In genomic region chrX:133575501-133575900, GRCh38 we compare ENCODE assay signal across 24 cellular contexts.
"Had no signal": no experiment of that assay in that cellular context is flagged by ENCODE, and none has a peak within 500 bp of the region (broad histone marks: within the 10 kb centered on the region; RNA-seq: fewer than 3 reads in every experiment).

No MANE protein-coding gene starts in this region.

- H3K27ac Mint-ChIP-seq: dendritic cell treated with granulocyte-macrophage colony-stimulating factor and Interleukin-4, amounts not matched to agents 40 ng/mL and 50 ng/mL, for 4 days; effector memory CD8-positive, alpha-beta T cell; endodermal cell; immature natural killer cell; memory B cell had no signal

- H3K4me1 ChIP-seq: colonic mucosa, esophagus muscularis mucosa, foreskin keratinocyte, gastroesophageal sphincter, heart left ventricle, left lung had no signal

- H2AFZ ChIP-seq: hepatocyte had no signal

- H3K4me3 ChIP-seq: colonic mucosa, esophagus muscularis mucosa, gastroesophageal sphincter, heart left ventricle, hepatocyte, left lung, lung had no signal

- H3K4me3 Mint-ChIP-seq: dendritic cell treated with granulocyte-macrophage colony-stimulating factor and Interleukin-4, amounts not matched to agents 40 ng/mL and 50 ng/mL, for 4 days; effector memory CD8-positive, alpha-beta T cell; endodermal cell; immature natural killer cell; memory B cell had no signal

- H3K4me1 Mint-ChIP-seq: immature natural killer cell, memory B cell had no signal

- H3K4me2 ChIP-seq: hepatocyte had no signal

- H3K27ac ChIP-seq: colonic mucosa, esophagus muscularis mucosa, foreskin keratinocyte, gastroesophageal sphincter, heart left ventricle, hepatocyte, left lung had no signal

- H3K27me3 ChIP-seq: colonic mucosa, esophagus muscularis mucosa, foreskin keratinocyte, gastroesophageal sphincter, hepatocyte, left lung had no signal

- H3K36me3 Mint-ChIP-seq: immature natural killer cell, memory B cell had no signal

- H3K9me3 ChIP-seq: colonic mucosa, gastroesophageal sphincter had no signal

- H3K79me2 ChIP-seq: hepatocyte had no signal

- ATAC-seq: effector memory CD8-positive, alpha-beta T cell; foreskin keratinocyte; gastroesophageal sphincter; left lung; left ventricle myocardium superior had no signal

- FAIRE-seq: endometrium, frontal cortex, kidney had no signal

- H3K27me3 Mint-ChIP-seq: effector memory CD8-positive, alpha-beta T cell; memory B cell had no signal

- H3K9me3 Mint-ChIP-seq: effector memory CD8-positive, alpha-beta T cell; memory B cell had no signal

- DNase-seq: colonic mucosa; cortex of kidney; effector CD8-positive, alpha-beta T cell; effector memory CD8-positive, alpha-beta T cell; endodermal cell; heart left ventricle; immature natural killer cell; islet precursor cell; kidney; kidney glomerular epithelial cell; left cardiac atrium; left lung; left ventricle myocardium superior; mammary epithelial cell; mesendoderm had no signal

- H3K36me3 ChIP-seq: colonic mucosa, esophagus muscularis mucosa, gastroesophageal sphincter, heart left ventricle, left lung had no signal
